Comparison of ENCODE assay signal across 19 cellular contexts in genomic region chr20:45761966-45762365, GRCh38. TPM values are rescaled to one million over a fixed set of nuclear protein-coding genes. Genes with fewer than 3 reads are reported as not detected.
"Had no signal": no experiment of that assay in that cellular context is flagged by ENCODE, and none has a peak within 500 bp of the region (broad histone marks: within the 10 kb centered on the region; RNA-seq: fewer than 3 reads in every experiment).

No MANE protein-coding gene starts in this region.

RNA-seq across cellular contexts. Expression of gene WFDC3, which starts 29.7 kb away (rescaled TPM):
- total RNA-seq: activated CD4-positive, alpha-beta memory T cell treated with anti-CD3 and anti-CD28 coated beads, Interleukin-2, amount 10 ng/mL, durations not matched to agents 7 days and 5 days; activated CD4-positive, alpha-beta T cell treated with anti-CD3 and anti-CD28 coated beads for 36 hours; activated CD4-positive, alpha-beta T cell treated with anti-CD3 and anti-CD28 coated beads, Interleukin-2, amount 10 ng/mL, durations not matched to agents 7 days and 5 days; activated CD8-positive, alpha-beta memory T cell treated with anti-CD3 and anti-CD28 coated beads, Interleukin-2, amount 10 ng/mL, durations not matched to agents 7 days and 5 days; activated CD8-positive, alpha-beta T cell treated with anti-CD3 and anti-CD28 coated beads, Interleukin-2, amount 10 ng/mL, durations not matched to agents 7 days and 5 days; activated naive CD4-positive, alpha-beta T cell treated with anti-CD3 and anti-CD28 coated beads for 36 hours; activated naive CD8-positive, alpha-beta T cell treated with anti-CD3 and anti-CD28 coated beads for 36 hours; activated T-cell treated with anti-CD3 and anti-CD28 coated beads, Interleukin-2, amount 50 U/mL, for 4 hours; activated T-helper 1 cell treated with anti-CD3 and anti-CD28 coated beads, Interleukin-12 subunit alpha, Interleukin-12 subunit beta, Interleukin-2, Interleukin-4 antibody, amounts not matched to agents 30 ng/mL and 10 ng/mL and 1 ng/mL, durations not matched to agents 14 hours and 24 hours and 36 hours; activated T-helper 17 cell treated with anti-CD3 and anti-CD28 coated beads, Interleukin-2, amount 50 U/mL, for 72 hours; body of pancreas; WTC11 had no signal

RNA-seq across cellular contexts. Expression of gene SPINT4, which starts 39.8 kb away (rescaled TPM):
- total RNA-seq: activated CD4-positive, alpha-beta memory T cell treated with anti-CD3 and anti-CD28 coated beads, Interleukin-2, amount 10 ng/mL, durations not matched to agents 7 days and 5 days; activated CD4-positive, alpha-beta T cell treated with anti-CD3 and anti-CD28 coated beads for 36 hours; activated CD4-positive, alpha-beta T cell treated with anti-CD3 and anti-CD28 coated beads, Interleukin-2, amount 10 ng/mL, durations not matched to agents 7 days and 5 days; activated CD8-positive, alpha-beta memory T cell treated with anti-CD3 and anti-CD28 coated beads, Interleukin-2, amount 10 ng/mL, durations not matched to agents 7 days and 5 days; activated CD8-positive, alpha-beta T cell treated with anti-CD3 and anti-CD28 coated beads, Interleukin-2, amount 10 ng/mL, durations not matched to agents 7 days and 5 days; activated naive CD4-positive, alpha-beta T cell treated with anti-CD3 and anti-CD28 coated beads for 36 hours; activated naive CD4-positive, alpha-beta T cell treated with anti-CD3 and anti-CD28 coated beads, Interleukin-2, amount 50 U/mL, for 72 hours; activated naive CD8-positive, alpha-beta T cell treated with anti-CD3 and anti-CD28 coated beads for 36 hours; activated T-cell treated with anti-CD3 and anti-CD28 coated beads, Interleukin-2, amount 50 U/mL, for 4 hours; activated T-cell treated with anti-CD3 and anti-CD28 coated beads, Interleukin-2, amount 50 U/mL, for 72 hours; activated T-helper 1 cell treated with anti-CD3 and anti-CD28 coated beads, Interleukin-12 subunit alpha, Interleukin-12 subunit beta, Interleukin-2, Interleukin-4 antibody, amounts not matched to agents 30 ng/mL and 10 ng/mL and 1 ng/mL, durations not matched to agents 14 hours and 24 hours and 36 hours; activated T-helper 17 cell treated with anti-CD3 and anti-CD28 coated beads, Interleukin-2, amount 50 U/mL, for 72 hours; adrenal gland; aorta; astrocyte; body of pancreas; breast epithelium; cardiac septum; WTC11 had no signal
- polyA plus RNA-seq: adrenal gland, aorta had no signal

RNA-seq across cellular contexts. Expression of gene UBE2C, which starts 50.5 kb away (rescaled TPM):
- total RNA-seq: body of pancreas had no signal

RNA-seq across cellular contexts. Expression of gene WFDC10B, which starts 57.1 kb away (rescaled TPM):
- total RNA-seq: activated CD4-positive, alpha-beta memory T cell treated with anti-CD3 and anti-CD28 coated beads, Interleukin-2, amount 10 ng/mL, durations not matched to agents 7 days and 5 days; activated CD4-positive, alpha-beta T cell treated with anti-CD3 and anti-CD28 coated beads for 36 hours; activated CD4-positive, alpha-beta T cell treated with anti-CD3 and anti-CD28 coated beads, Interleukin-2, amount 10 ng/mL, durations not matched to agents 7 days and 5 days; activated CD8-positive, alpha-beta memory T cell treated with anti-CD3 and anti-CD28 coated beads, Interleukin-2, amount 10 ng/mL, durations not matched to agents 7 days and 5 days; activated CD8-positive, alpha-beta T cell treated with anti-CD3 and anti-CD28 coated beads, Interleukin-2, amount 10 ng/mL, durations not matched to agents 7 days and 5 days; activated naive CD4-positive, alpha-beta T cell treated with anti-CD3 and anti-CD28 coated beads for 36 hours; activated naive CD4-positive, alpha-beta T cell treated with anti-CD3 and anti-CD28 coated beads, Interleukin-2, amount 50 U/mL, for 72 hours; activated naive CD8-positive, alpha-beta T cell treated with anti-CD3 and anti-CD28 coated beads for 36 hours; activated T-cell treated with anti-CD3 and anti-CD28 coated beads, Interleukin-2, amount 50 U/mL, for 4 hours; activated T-cell treated with anti-CD3 and anti-CD28 coated beads, Interleukin-2, amount 50 U/mL, for 72 hours; activated T-helper 1 cell treated with anti-CD3 and anti-CD28 coated beads, Interleukin-12 subunit alpha, Interleukin-12 subunit beta, Interleukin-2, Interleukin-4 antibody, amounts not matched to agents 30 ng/mL and 10 ng/mL and 1 ng/mL, durations not matched to agents 14 hours and 24 hours and 36 hours; activated T-helper 17 cell treated with anti-CD3 and anti-CD28 coated beads, Interleukin-2, amount 50 U/mL, for 72 hours; adrenal gland; aorta; astrocyte; body of pancreas; breast epithelium; cardiac septum had no signal
- polyA plus RNA-seq: adrenal gland had no signal
